17 cellular contexts compared by ENCODE assay signal in the genomic region with DNA sequence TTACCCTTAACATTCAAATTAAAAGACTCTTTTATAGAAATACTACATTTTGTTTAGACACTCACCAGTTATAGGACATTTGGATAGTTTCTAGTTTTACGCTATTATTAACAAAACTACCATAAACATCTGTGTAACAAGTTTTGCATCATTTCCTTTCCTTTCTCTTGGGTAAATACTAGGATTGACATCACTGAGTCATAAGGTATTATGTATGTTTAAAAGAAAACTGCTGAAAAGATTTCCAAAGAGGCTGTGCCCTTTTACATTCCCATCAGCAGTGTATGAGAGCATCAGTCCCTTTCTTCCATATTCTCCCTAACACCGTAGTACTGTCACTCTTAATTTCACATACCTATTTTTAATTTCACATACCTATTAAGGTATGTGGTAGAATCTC.
DNase-seq lines count a peak whose midpoint lies in the region; ATAC-seq, FAIRE-seq and TF ChIP-seq lines count a peak whose summit lies in the region.
"Had no signal": no experiment of that assay in that cellular context is flagged by ENCODE, and none has a peak within 500 bp of the region (broad histone marks: within the 10 kb centered on the region; RNA-seq: fewer than 3 reads in every experiment).

No MANE protein-coding gene starts in this region.

- H3K27me3 ChIP-seq in ACC112 (ENCODE audit: insufficient read depth, low read length) (no peaks in the 10 kb centered on the region), mammary epithelial cell (ENCODE audit: insufficient read depth, low read length) (no peaks in the 10 kb centered on the region)
- H3K27me3 ChIP-seq: vagina had no signal

- no peaks in the 10 kb centered on the region for H3K79me2 ChIP-seq in ACC112 (ENCODE audit: control insufficient read depth, insufficient read depth, low read length, unreplicated experiment)
- H3K79me2 ChIP-seq in mammary epithelial cell (ENCODE audit: insufficient read depth, low read length), result peaks cover 7% of the 10 kb centered on the region

- H3K9ac ChIP-seq in mammary epithelial cell (ENCODE audit: insufficient read depth, low read length), result no peak overlapping the region

- CTCF ChIA-PET in mammary epithelial cell (lab: Charles Lee; ENCODE audit: low non-redundant PET), result no interaction called here

- H4K20me1 ChIP-seq in mammary epithelial cell (ENCODE audit: insufficient read depth, low read length), result no peaks in the 10 kb centered on the region

- no peak overlapping the region for H3K4me2 ChIP-seq in mammary epithelial cell (ENCODE audit: insufficient read depth, low read depth, low read length)

- BruUV-seq in mammary epithelial cell (replicated peaks; lab: Mats Ljungman, UMichigan), result no TSS peak

- no peak overlapping the region for H3K4me3 ChIP-seq in ACC112 (ENCODE audit: low read depth, low read length)
- no peak overlapping the region for H3K4me3 ChIP-seq in mammary epithelial cell (replicated peaks in 1 of 3; ENCODE audit: insufficient read depth in 1 of 3, low read depth in 2 of 3, low read length in 3 of 3)
- H3K4me3 ChIP-seq: vagina had no signal

- intact Hi-C loops in mammary epithelial cell (cut with micrococcal nuclease), result no loop called here

- FAIRE-seq in RCC 7860 (lab: Jason Lieb, UNC), result no peak

- dilution Hi-C loops in mammary epithelial cell (cut with HindIII; ENCODE audit: low sequenced_read_pairs), result no loop called here

- no peak overlapping the region for H2AFZ ChIP-seq in ACC112 (ENCODE audit: low read length, unreplicated experiment)
- H2AFZ ChIP-seq in mammary epithelial cell (ENCODE audit: low read depth, low read length), result no peak overlapping the region

- H3K27ac ChIP-seq in ACC112 (ENCODE audit: low read depth, low read length), result peak overlapping the region; percentile 74
- no peak overlapping the region for H3K27ac ChIP-seq in mammary epithelial cell (ENCODE audit: insufficient read depth, low read depth, low read length)
- H3K27ac ChIP-seq: vagina had no signal

- in situ Hi-C loops in mammary epithelial cell (cut with MboI; ENCODE audit: low sequenced_read_pairs in 2 of 2), result no loop called here

- H3K36me3 ChIP-seq in ACC112 (ENCODE audit: insufficient read depth, low read length) (peaks cover 54% of the 10 kb centered on the region), mammary epithelial cell (ENCODE audit: insufficient read depth, low read length) (peaks cover 35% of the 10 kb centered on the region)

- no peak for TF ChIP-seq CTCF in mammary epithelial cell (conservative IDR thresholded peaks at IDR 0.05 in 1 of 2, IDR thresholded peaks at IDR 0.05 in 1 of 2; ENCODE audit: extremely low read depth in 1 of 2, insufficient read depth in 1 of 2, low read depth in 1 of 2, low read length in 2 of 2)

- no peak for ATAC-seq in HG03354 (IDR thresholded peaks at IDR 0.05; ENCODE audit: poor library complexity, severe bottlenecking, unreplicated experiment)
- no peak for ATAC-seq in GM21390 (IDR thresholded peaks at IDR 0.05; ENCODE audit: unreplicated experiment)
- ATAC-seq: left ventricle myocardium superior had no signal

- H3K4me1 ChIP-seq in ACC112 (ENCODE audit: control insufficient read depth, insufficient read depth, low read length, unreplicated experiment) (peaks cover 4% of the 10 kb centered on the region), mammary epithelial cell (ENCODE audit: insufficient read depth, low read length) (peaks cover 9% of the 10 kb centered on the region)
- H3K4me1 ChIP-seq: vagina had no signal

- DNase-seq in HT1080 (ENCODE audit: low read depth) (peak; percentile 49), mammary epithelial cell (peak; percentile 24), glomerular endothelial cell (ENCODE audit: extremely low read depth, low read depth, low spot score) (peak; percentile 51), RCC 7860 (ENCODE audit: low spot score) (no peak), NCI-H187 treated with DMSO at 0.1 percent for 48 hours (lab: John Stamatoyannopoulos, UW) (no peak)
- DNase-seq: activated CD4-positive, alpha-beta memory T cell treated with anti-CD3 and anti-CD28 coated beads, Interleukin-2, amount 10 ng/mL, durations not matched to agents 7 days and 5 days; COR-L47; foreskin melanocyte; left ventricle myocardium superior; NCI-H146; NCI-H524; posterior cingulate gyrus; stimulated activated CD4-positive, alpha-beta T cell treated with anti-CD3 and anti-CD28 coated beads, Interleukin-15, amount 100 ng/mL, for 24 hours had no signal

- 97% methylated on average over 2 of the region's 2 CpGs for WGBS in mammary epithelial cell (ENCODE audit: low coverage, missing lambda C conversion rate)

- H3K9me3 ChIP-seq in mammary epithelial cell (replicated peaks; ENCODE audit: insufficient read depth, low read length), result no peaks in the 10 kb centered on the region
- H3K9me3 ChIP-seq: vagina had no signal

Comparison
In these comparisons a context has a peak if more than half of its experiments do, and no peak if none do; other contexts are left out.
1. DNase-seq: peak in HT1080 (single experiment), mammary epithelial cell (single experiment) and glomerular endothelial cell (single experiment); none in RCC 7860 (single experiment) and NCI-H187 treated with DMSO at 0.1 percent for 48 hours (single experiment).